19 cellular contexts compared by ENCODE assay signal in genomic region chr17:48629411-48629759, GRCh38. TPM values are rescaled to one million over a fixed set of nuclear protein-coding genes. Genes with fewer than 3 reads are reported as not detected.
"Had no signal": no experiment of that assay in that cellular context is flagged by ENCODE, and none has a peak within 500 bp of the region (broad histone marks: within the 10 kb centered on the region; RNA-seq: fewer than 3 reads in every experiment).

No MANE protein-coding gene starts in this region.

- H3K27ac ChIP-seq: left ventricle myocardium inferior had no signal

- H3K36me3 Mint-ChIP-seq: memory B cell, T-cell had no signal

- H3K4me3 ChIP-seq: left ventricle myocardium inferior had no signal

- DNase-seq: activated CD4-positive, alpha-beta T cell treated with anti-CD3 and anti-CD28 coated beads for 48 hours; activated CD4-positive, CD25-positive, alpha-beta regulatory T cell; activated CD8-positive, alpha-beta memory T cell treated with anti-CD3 and anti-CD28 coated beads, Interleukin-2, amount 50 U/mL, for 48 hours; activated gamma-delta T cell; effector memory CD8-positive, alpha-beta T cell; left ventricle myocardium inferior; naive thymus-derived CD8-positive, alpha-beta T cell; stimulated activated CD4-positive, alpha-beta T cell treated with anti-CD3 and anti-CD28 coated beads, Interleukin-2, amount 100 ng/mL, for 24 hours; T-cell; T-helper 9 cell; trophoblast cell had no signal

- H3K36me3 ChIP-seq: left ventricle myocardium inferior had no signal

- H3K9me3 ChIP-seq: left ventricle myocardium inferior had no signal

- H3K4me3 Mint-ChIP-seq: effector memory CD8-positive, alpha-beta T cell; memory B cell; naive thymus-derived CD8-positive, alpha-beta T cell; stimulated activated naive CD8-positive, alpha-beta T cell treated with anti-CD3 and anti-CD28 coated beads, Interleukin-15, Interleukin-2, amounts not matched to agents 100 ng/mL and 50 ng/mL, for 24 hours; T-cell had no signal

- H3K9me3 Mint-ChIP-seq: activated naive CD4-positive, alpha-beta T cell treated with anti-CD3 and anti-CD28 coated beads, Interleukin-2, amount 50 U/mL, for 72 hours; effector memory CD8-positive, alpha-beta T cell; memory B cell; naive thymus-derived CD8-positive, alpha-beta T cell; stimulated activated naive CD8-positive, alpha-beta T cell treated with anti-CD3 and anti-CD28 coated beads, Interleukin-15, Interleukin-2, amounts not matched to agents 100 ng/mL and 50 ng/mL, for 24 hours; T-cell had no signal

- H3K27ac Mint-ChIP-seq: activated naive CD4-positive, alpha-beta T cell treated with anti-CD3 and anti-CD28 coated beads, Interleukin-2, amount 50 U/mL, for 72 hours; effector memory CD8-positive, alpha-beta T cell; memory B cell; progenitor cell of endocrine pancreas; stimulated activated naive CD8-positive, alpha-beta T cell treated with anti-CD3 and anti-CD28 coated beads, Interleukin-15, Interleukin-2, amounts not matched to agents 100 ng/mL and 50 ng/mL, for 24 hours; T-cell had no signal

- ATAC-seq: activated naive CD4-positive, alpha-beta T cell treated with anti-CD3 and anti-CD28 coated beads, Interleukin-2, amount 50 U/mL, for 72 hours; effector memory CD8-positive, alpha-beta T cell; naive thymus-derived CD8-positive, alpha-beta T cell; SK-N-SH treated with all-trans-retinoic acid at 6 μM for 48 hours; T-cell had no signal

RNA-seq across cellular contexts. Expression of gene HOXB9, which starts 3.2 kb away (rescaled TPM):
- total RNA-seq: cardiac septum; fibroblast of villous mesenchyme; left ventricle myocardium inferior; naive thymus-derived CD8-positive, alpha-beta T cell; progenitor cell of endocrine pancreas had no signal

RNA-seq across cellular contexts. Expression of gene HOXB8, which starts 14.3 kb away (rescaled TPM):
- total RNA-seq: activated naive CD4-positive, alpha-beta T cell treated with anti-CD3 and anti-CD28 coated beads, Interleukin-2, amount 50 U/mL, for 72 hours; cardiac septum; fibroblast of villous mesenchyme; left ventricle myocardium inferior; mucosa of gallbladder; naive thymus-derived CD8-positive, alpha-beta T cell; T-cell had no signal
- polyA plus RNA-seq: naive thymus-derived CD8-positive, alpha-beta T cell had no signal

RNA-seq across cellular contexts. Expression of gene HOXB7, which starts 18.6 kb away (rescaled TPM):
- total RNA-seq: naive thymus-derived CD8-positive, alpha-beta T cell had no signal

RNA-seq across cellular contexts. Expression of gene HOXB6, which starts 24.6 kb away (rescaled TPM):
- total RNA-seq: naive thymus-derived CD8-positive, alpha-beta T cell had no signal
- polyA plus RNA-seq: naive thymus-derived CD8-positive, alpha-beta T cell had no signal

RNA-seq across cellular contexts. Expression of gene HOXB5, which starts 35.8 kb away (rescaled TPM):
- total RNA-seq: activated naive CD4-positive, alpha-beta T cell treated with anti-CD3 and anti-CD28 coated beads, Interleukin-2, amount 50 U/mL, for 72 hours; cardiac septum; left ventricle myocardium inferior; naive thymus-derived CD8-positive, alpha-beta T cell; T-cell had no signal
- polyA plus RNA-seq: naive thymus-derived CD8-positive, alpha-beta T cell had no signal
